Comparison of ENCODE assay signal across 8 cellular contexts in genomic region chr10:25080880-25081581, GRCh38.
A peak's percentile ranks its signal among the peaks of the same experiment; 100 is the strongest.
DNase-seq lines count a peak whose midpoint lies in the region; ATAC-seq and TF ChIP-seq lines count a peak whose summit lies in the region.

No MANE protein-coding gene starts in this region.

- H3K27ac Mint-ChIP-seq in activated T-cell treated with anti-CD3 and anti-CD28 coated beads, Interleukin-2, amount 50 U/mL, for 24 hours, result no peak overlapping the region
- H3K27ac Mint-ChIP-seq in neural crest cell (ENCODE audit: unreplicated experiment), result no peak overlapping the region

- H3K4me1 ChIP-seq in Karpas-422 (ENCODE audit: low read length), result no peaks in the 10 kb centered on the region
- no peaks in the 10 kb centered on the region for H3K4me1 ChIP-seq in fibroblast of lung (ENCODE audit: control insufficient read depth, extremely low read depth, insufficient read depth, low read length)

- no peak overlapping the region for H3K27ac ChIP-seq in Karpas-422 (ENCODE audit: low read length)
- no peak overlapping the region for H3K27ac ChIP-seq in fibroblast of lung (ENCODE audit: insufficient read depth, low read length)

- H3K27me3 Mint-ChIP-seq in activated T-cell treated with anti-CD3 and anti-CD28 coated beads, Interleukin-2, amount 50 U/mL, for 24 hours, result peaks cover 19% of the 10 kb centered on the region
- H3K27me3 Mint-ChIP-seq in neural crest cell (ENCODE audit: low read depth), result no peaks in the 10 kb centered on the region

- no peak overlapping the region for H3K4me3 Mint-ChIP-seq in activated T-cell treated with anti-CD3 and anti-CD28 coated beads, Interleukin-2, amount 50 U/mL, for 24 hours
- peak overlapping the region; percentile 5 for H3K4me3 Mint-ChIP-seq in neural crest cell

- no peaks in the 10 kb centered on the region for H3K9me2 ChIP-seq in Karpas-422 (replicated peaks; ENCODE audit: insufficient read depth, low read length)

- H4K20me1 ChIP-seq in Karpas-422 (ENCODE audit: insufficient read depth, low read depth, low read length) (no peaks in the 10 kb centered on the region), fibroblast of lung (ENCODE audit: control insufficient read depth, extremely low read depth, insufficient read depth, low read length) (no peaks in the 10 kb centered on the region)

- H3K4me3 ChIP-seq in Karpas-422 (ENCODE audit: low read length), result no peak overlapping the region
- no peak overlapping the region for H3K4me3 ChIP-seq in fibroblast of lung (replicated peaks in 1 of 4; ENCODE audit: control extremely low read depth in 1 of 4, insufficient read depth in 1 of 4, low read depth in 3 of 4, low read length in 4 of 4)

- H3K9me3 ChIP-seq in Karpas-422 (ENCODE audit: low read length) (no peaks in the 10 kb centered on the region; the same call in 1 of the 2 replicates), fibroblast of lung (ENCODE audit: control insufficient read depth, insufficient read depth, low read depth, low read length) (no peaks in the 10 kb centered on the region)

- no peaks in the 10 kb centered on the region for H3K36me3 ChIP-seq in Karpas-422 (ENCODE audit: insufficient read depth, low read length)
- no peaks in the 10 kb centered on the region for H3K36me3 ChIP-seq in fibroblast of lung (ENCODE audit: control insufficient read depth, insufficient read depth, low read length)

- DNase-seq in DMS79 treated with DMSO at 0.1 percent for 48 hours (lab: John Stamatoyannopoulos, UW) (peak; percentile 59), Karpas-422 (peak; percentile 74), OCI-M2 (lab: John Stamatoyannopoulos, UW; ENCODE audit: unreplicated experiment) (peak; percentile 35), fibroblast of lung (ENCODE audit: low read depth in 2 of 2) (peak; percentile 79 to 87), neural crest cell (ENCODE audit: low read depth, low spot score) (peak; percentile 90), stromal cell of bone marrow (ENCODE audit: low read depth) (peak; percentile 83)
- peak; percentile 65 for DNase-seq in activated T-cell treated with anti-CD3 and anti-CD28 coated beads, Interleukin-2, amount 50 U/mL, for 24 hours

- H2AFZ ChIP-seq in Karpas-422 (ENCODE audit: low read length), result no peak overlapping the region
- no peak overlapping the region for H2AFZ ChIP-seq in fibroblast of lung (ENCODE audit: low read length)

- H3K4me2 ChIP-seq in Karpas-422 (ENCODE audit: low read depth, low read length, poor library complexity, severe bottlenecking) (no peak overlapping the region), fibroblast of lung (ENCODE audit: extremely low read depth, insufficient read depth, low read length) (no peak overlapping the region)

- no peaks in the 10 kb centered on the region for H3K9me3 Mint-ChIP-seq in activated T-cell treated with anti-CD3 and anti-CD28 coated beads, Interleukin-2, amount 50 U/mL, for 24 hours
- no peaks in the 10 kb centered on the region for H3K9me3 Mint-ChIP-seq in neural crest cell

- no peaks in the 10 kb centered on the region for H3K27me3 ChIP-seq in Karpas-422 (ENCODE audit: low read length)
- no peaks in the 10 kb centered on the region for H3K27me3 ChIP-seq in fibroblast of lung (ENCODE audit: control insufficient read depth, insufficient read depth, low read length)

- TF ChIP-seq CTCF in fibroblast of lung (conservative IDR thresholded peaks at IDR 0.05 in 1 of 2, IDR thresholded peaks at IDR 0.05 in 1 of 2; ENCODE audit: low read depth in 1 of 2, low read length in 2 of 2), result peak; percentile 96 to 97
- peak; percentile 95 for TF ChIP-seq CTCF in neural crest cell (conservative IDR thresholded peaks at IDR 0.05)

- H3K36me3 Mint-ChIP-seq in activated T-cell treated with anti-CD3 and anti-CD28 coated beads, Interleukin-2, amount 50 U/mL, for 24 hours (ENCODE audit: low read depth), result no peaks in the 10 kb centered on the region
- no peaks in the 10 kb centered on the region for H3K36me3 Mint-ChIP-seq in neural crest cell (ENCODE audit: low read depth)

- H3K4me1 Mint-ChIP-seq in activated T-cell treated with anti-CD3 and anti-CD28 coated beads, Interleukin-2, amount 50 U/mL, for 24 hours (ENCODE audit: low read depth), result peaks cover 7% of the 10 kb centered on the region
- H3K4me1 Mint-ChIP-seq in neural crest cell, result peaks cover 38% of the 10 kb centered on the region

- no peak overlapping the region for H3K9ac ChIP-seq in Karpas-422 (ENCODE audit: low read length)
- no peak overlapping the region for H3K9ac ChIP-seq in fibroblast of lung (ENCODE audit: insufficient read depth, low read length)

- H3K79me2 ChIP-seq in Karpas-422 (ENCODE audit: low read length) (no peaks in the 10 kb centered on the region), fibroblast of lung (ENCODE audit: control insufficient read depth, insufficient read depth, low read length) (no peaks in the 10 kb centered on the region)

- ATAC-seq in GM21723 (IDR thresholded peaks at IDR 0.05; ENCODE audit: unreplicated experiment), result peak; percentile 91

Comparison
In these comparisons a context has a peak if more than half of its experiments do, and no peak if none do; other contexts are left out.
1. DNase-seq: peak in every context shown above with its lines; median percentile 90 in neural crest cell; 83 in fibroblast of lung; 83 in stromal cell of bone marrow; 74 in Karpas-422; 65 in activated T-cell treated with anti-CD3 and anti-CD28 coated beads, Interleukin-2, amount 50 U/mL, for 24 hours; 59 in DMS79 treated with DMSO at 0.1 percent for 48 hours; 35 in OCI-M2.